ENCODE assay signal across 10 cellular contexts in genomic region chr5:140840978-140841962, GRCh38. TPM values are rescaled to one million over a fixed set of nuclear protein-coding genes. Genes with fewer than 3 reads are reported as not detected.
DNase-seq lines count a peak whose midpoint lies in the region; ATAC-seq and TF ChIP-seq lines count a peak whose summit lies in the region.
"Had no signal": no experiment of that assay in that cellular context is flagged by ENCODE, and none has a peak within 500 bp of the region (broad histone marks: within the 10 kb centered on the region; RNA-seq: fewer than 3 reads in every experiment).

A gene with protein sequence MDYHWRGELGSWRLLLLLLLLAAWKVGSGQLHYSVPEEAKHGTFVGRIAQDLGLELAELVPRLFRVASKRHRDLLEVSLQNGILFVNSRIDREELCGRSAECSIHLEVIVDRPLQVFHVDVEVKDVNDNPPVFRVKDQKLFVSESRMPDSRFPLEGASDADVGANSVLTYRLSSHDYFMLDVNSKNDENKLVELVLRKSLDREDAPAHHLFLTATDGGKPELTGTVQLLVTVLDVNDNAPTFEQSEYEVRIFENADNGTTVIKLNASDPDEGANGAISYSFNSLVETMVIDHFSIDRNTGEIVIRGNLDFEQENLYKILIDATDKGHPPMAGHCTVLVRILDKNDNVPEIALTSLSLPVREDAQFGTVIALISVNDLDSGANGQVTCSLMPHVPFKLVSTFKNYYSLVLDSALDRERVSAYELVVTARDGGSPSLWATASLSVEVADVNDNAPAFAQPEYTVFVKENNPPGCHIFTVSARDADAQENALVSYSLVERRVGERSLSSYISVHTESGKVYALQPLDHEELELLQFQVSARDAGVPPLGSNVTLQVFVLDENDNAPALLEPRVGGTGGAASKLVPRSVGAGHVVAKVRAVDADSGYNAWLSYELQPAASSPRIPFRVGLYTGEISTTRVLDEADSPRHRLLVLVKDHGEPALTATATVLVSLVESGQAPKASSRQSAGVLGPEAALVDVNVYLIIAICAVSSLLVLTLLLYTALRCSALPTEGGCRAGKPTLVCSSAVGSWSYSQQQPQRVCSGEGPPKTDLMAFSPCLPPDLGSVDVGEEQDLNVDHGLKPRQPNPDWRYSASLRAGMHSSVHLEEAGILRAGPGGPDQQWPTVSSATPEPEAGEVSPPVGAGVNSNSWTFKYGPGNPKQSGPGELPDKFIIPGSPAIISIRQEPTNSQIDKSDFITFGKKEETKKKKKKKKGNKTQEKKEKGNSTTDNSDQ (plus strand): TSS chr5:140841187. CDS start chr5:140841322, 135 bp downstream.

- peak; percentile 49 for DNase-seq in activated CD4-positive, alpha-beta T cell treated with anti-CD3 and anti-CD28 coated beads for 36 hours
- no peak for DNase-seq in activated CD4-positive, alpha-beta T cell treated with anti-CD3 and anti-CD28 coated beads, Interleukin-2, amount 50 U/mL, for 1 hour
- DNase-seq in NCI-H2081 treated with DMSO at 0.1 percent for 48 hours (lab: John Stamatoyannopoulos, UW) (peak; percentile 26), brain microvascular endothelial cell (no peak), occipital lobe (lab: John Stamatoyannopoulos, UW) (no peak), Peyer's patch (no peak)

- ATAC-seq in activated CD4-positive, alpha-beta T cell treated with anti-CD3 and anti-CD28 coated beads for 36 hours, result no peak
- ATAC-seq in HG02642 (IDR thresholded peaks at IDR 0.05; ENCODE audit: poor library complexity, unreplicated experiment) (no peak), HG02973 (IDR thresholded peaks at IDR 0.05; ENCODE audit: unreplicated experiment) (no peak)

- in situ Hi-C loops in brain microvascular endothelial cell (cut with HindIII; ENCODE audit: low pct_ligation_motif_present, low sequenced_read_pairs), result no loop called here

- no peak for TF ChIP-seq POLR2A in Peyer's patch (IDR thresholded peaks at IDR 0.05)

- peaks cover 0 to 16% (median 3%) of the 10 kb centered on the region in 4 donors for H3K9me3 ChIP-seq in Peyer's patch
- H3K9me3 ChIP-seq: HAP-1 had no signal

- H3K36me3 ChIP-seq in brain microvascular endothelial cell (replicated peaks) (no peaks in the 10 kb centered on the region), Peyer's patch (no peaks in the 10 kb centered on the region)
- H3K36me3 ChIP-seq: BLaER1 treated with 17β-estradiol and CSF1 and Interleukin-3, amounts not matched to agents 10 nM and 100 nM; HAP-1 had no signal

- CTCF ChIA-PET in activated CD4-positive, alpha-beta T cell treated with anti-CD3 and anti-CD28 coated beads for 36 hours (lab: Charles Lee), result interaction anchor here (0.6 to 1.9 kb wide), 9 partner anchors 10 to 236 kb away, joined by 3 to 9 read pairs (median 3); partner anchors contain the start of genes PCDHA10, PCDHA6 and PCDHAC1

- no peak within 1 kb of the TSS for H3K4me3 Mint-ChIP-seq in activated CD4-positive, alpha-beta T cell treated with anti-CD3 and anti-CD28 coated beads for 36 hours

- H3K4me3 ChIP-seq in brain microvascular endothelial cell (ENCODE audit: low read depth, low read length), result no peak within 1 kb of the TSS
- H3K4me3 ChIP-seq in Peyer's patch, result no peak within 1 kb of the TSS
- H3K4me3 ChIP-seq: BLaER1 treated with 17β-estradiol and CSF1 and Interleukin-3, amounts not matched to agents 10 nM and 100 nM; HAP-1 had no signal

- no peaks in the 10 kb centered on the region for H3K4me1 ChIP-seq in Peyer's patch
- H3K4me1 ChIP-seq: BLaER1 treated with 17β-estradiol and CSF1 and Interleukin-3, amounts not matched to agents 10 nM and 100 nM; HAP-1 had no signal

- POLR2A ChIA-PET in activated CD4-positive, alpha-beta T cell treated with anti-CD3 and anti-CD28 coated beads for 36 hours (lab: Charles Lee), result interaction anchor here (0.6 kb wide), 1 partner anchor 12 kb away, joined by 3 read pairs; no protein-coding TSS in a partner anchor

- H3K27me3 ChIP-seq in brain microvascular endothelial cell (replicated peaks) (no peaks in the 10 kb centered on the region), Peyer's patch (no peaks in the 10 kb centered on the region)
- H3K27me3 ChIP-seq: BLaER1 treated with 17β-estradiol and CSF1 and Interleukin-3, amounts not matched to agents 10 nM and 100 nM had no signal

- H3K27me3 Mint-ChIP-seq in activated CD4-positive, alpha-beta T cell treated with anti-CD3 and anti-CD28 coated beads for 36 hours, result peaks cover 22% of the 10 kb centered on the region

- H3K9me3 Mint-ChIP-seq in activated CD4-positive, alpha-beta T cell treated with anti-CD3 and anti-CD28 coated beads for 36 hours (ENCODE audit: low read depth), result peaks cover 9% of the 10 kb centered on the region

- no peak within 1 kb of the TSS for H3K27ac ChIP-seq in brain microvascular endothelial cell
- no peak within 1 kb of the TSS for H3K27ac ChIP-seq in Peyer's patch
- H3K27ac ChIP-seq: BLaER1 treated with 17β-estradiol and CSF1 and Interleukin-3, amounts not matched to agents 10 nM and 100 nM had no signal

- peaks cover 8% of the 10 kb centered on the region for H3K36me3 Mint-ChIP-seq in activated CD4-positive, alpha-beta T cell treated with anti-CD3 and anti-CD28 coated beads for 36 hours (ENCODE audit: low read depth)

- TF ChIP-seq CTCF in brain microvascular endothelial cell (IDR thresholded peaks at IDR 0.05; ENCODE audit: low read depth, low read length, missing control alignments) (peak; percentile 46), Peyer's patch (IDR thresholded peaks at IDR 0.05) (no peak)

- no peak within 1 kb of the TSS for H3K27ac Mint-ChIP-seq in activated CD4-positive, alpha-beta T cell treated with anti-CD3 and anti-CD28 coated beads for 36 hours

- H3K4me1 Mint-ChIP-seq in activated CD4-positive, alpha-beta T cell treated with anti-CD3 and anti-CD28 coated beads for 36 hours, result no peaks in the 10 kb centered on the region

- intact Hi-C loops in activated CD4-positive, alpha-beta T cell treated with anti-CD3 and anti-CD28 coated beads for 36 hours (cut with DNase I, micrococcal nuclease), result loop anchor here in 1 of 2 experiments (5.0 to 10.0 kb wide), 3 partner anchors 39 to 524 kb away; partner anchors contain the start of genes PCDHA3 and PCDHGA5

RNA-seq across cellular contexts. Expression of the gene that starts here (rescaled TPM):
- total RNA-seq in activated CD4-positive, alpha-beta T cell treated with anti-CD3 and anti-CD28 coated beads for 36 hours, result not detected
- total RNA-seq in occipital lobe, result 11.1 TPM
- total RNA-seq in Peyer's patch, result 1 to 10 TPM in 1 of 4 donors, not detected in 3; 5.0 TPM

Comparison
In these comparisons a context has a peak if more than half of its experiments do, and no peak if none do; other contexts are left out.
1. Peak in DNase-seq in activated CD4-positive, alpha-beta T cell treated with anti-CD3 and anti-CD28 coated beads for 36 hours; RNA of the gene not detected or under 1 TPM.